Comparison of ENCODE assay signal across 8 cellular contexts in genomic region chr17:5439446-5439764, GRCh38. TPM values are rescaled to one million over a fixed set of nuclear protein-coding genes. Genes with fewer than 3 reads are reported as not detected.
DNase-seq lines count a peak whose midpoint lies in the region; ATAC-seq and TF ChIP-seq lines count a peak whose summit lies in the region.

No MANE protein-coding gene starts in this region.

- peak overlapping the region; percentile 85 for H3K27ac Mint-ChIP-seq in activated CD4-positive, alpha-beta memory T cell treated with anti-CD3 and anti-CD28 coated beads, Interleukin-2, amount 10 ng/mL, durations not matched to agents 7 days and 5 days
- H3K27ac Mint-ChIP-seq in immature natural killer cell, result peak overlapping the region; percentile 87 to 93 (median 90)

- no peaks in the 10 kb centered on the region for H3K9me2 ChIP-seq in SK-N-SH

- no peak for DNase-seq in SK-N-SH
- DNase-seq in activated CD4-positive, alpha-beta memory T cell treated with anti-CD3 and anti-CD28 coated beads, Interleukin-2, amount 10 ng/mL, durations not matched to agents 7 days and 5 days, result no peak
- no peak for DNase-seq in immature natural killer cell
- DNase-seq in substantia nigra (lab: John Stamatoyannopoulos, UW), result no peak
- DNase-seq in GM19238 (ENCODE audit: insufficient read length, low spot score), result no peak
- no peak for DNase-seq in NCI-H2107 (lab: John Stamatoyannopoulos, UW)
- DNase-seq in EL, result no peak

- no peaks in the 10 kb centered on the region for H4K20me1 ChIP-seq in SK-N-SH (ENCODE audit: insufficient read depth)

- POLR2A ChIA-PET in SK-N-SH (lab: Yijun Ruan, JAX), result interaction anchor here (1.0 to 1.3 kb wide), 4 partner anchors 9 to 29 kb away, joined by 3 to 7 read pairs (median 4); partner anchors contain the start of genes DHX33, NUP88 and RPAIN
- POLR2A ChIA-PET in activated CD4-positive, alpha-beta memory T cell treated with anti-CD3 and anti-CD28 coated beads, Interleukin-2, amount 10 ng/mL, durations not matched to agents 7 days and 5 days (lab: Charles Lee), result interaction anchor here (0.6 to 6.6 kb wide), 17 partner anchors 9 to 988 kb away, joined by 3 to 77 read pairs (median 4); partner anchors contain the start of genes DERL2, DHX33, MIS12 and NUP88

- ATAC-seq in SK-N-SH treated with all-trans-retinoic acid at 6 μM for 48 hours, result no peak

- H3K27ac ChIP-seq in SK-N-SH (ENCODE audit: low read depth in 2 of 2, low read length in 1 of 2) (peak overlapping the region; percentile 44 to 80; a peak in 3 of 4 replicates), substantia nigra (ENCODE audit: low read depth, low read length, poor library complexity, severe bottlenecking) (peak overlapping the region; percentile 93)

- H3F3A ChIP-seq in SK-N-SH (replicated peaks; ENCODE audit: insufficient read depth), result peaks cover 19% of the 10 kb centered on the region

- TF ChIP-seq CTCF in SK-N-SH (IDR thresholded peaks at IDR 0.05), result no peak

- 12% methylated on average over 1 of the region's 1 CpG for WGBS in SK-N-SH (ENCODE audit: low lambda C conversion rate)

- peak overlapping the region; percentile 85 to 94; a peak in 3 of 4 replicates for H3K4me3 ChIP-seq in SK-N-SH (ENCODE audit: low read depth in 2 of 2, low read length in 1 of 2)

- H3K27me3 Mint-ChIP-seq in activated CD4-positive, alpha-beta memory T cell treated with anti-CD3 and anti-CD28 coated beads, Interleukin-2, amount 10 ng/mL, durations not matched to agents 7 days and 5 days, result no peaks in the 10 kb centered on the region
- H3K27me3 Mint-ChIP-seq in immature natural killer cell (ENCODE audit: low read depth in 3 of 3), result peaks cover 0 to 4% (median 3%) of the 10 kb centered on the region in 3 donors

- no peak for TF ChIP-seq EP300 in SK-N-SH (IDR thresholded peaks at IDR 0.05; ENCODE audit: borderline replicate concordance in 1 of 2, low read depth in 1 of 2, low read length in 1 of 2)

- no peak overlapping the region for H3K9ac ChIP-seq in SK-N-SH

- peaks cover 42% of the 10 kb centered on the region for H3K4me1 Mint-ChIP-seq in activated CD4-positive, alpha-beta memory T cell treated with anti-CD3 and anti-CD28 coated beads, Interleukin-2, amount 10 ng/mL, durations not matched to agents 7 days and 5 days
- peaks cover 31 to 37% of the 10 kb centered on the region in 2 donors for H3K4me1 Mint-ChIP-seq in immature natural killer cell

- peak overlapping the region; percentile 72 for H3K4me3 Mint-ChIP-seq in activated CD4-positive, alpha-beta memory T cell treated with anti-CD3 and anti-CD28 coated beads, Interleukin-2, amount 10 ng/mL, durations not matched to agents 7 days and 5 days
- peak overlapping the region; percentile 80 to 93 (median 87) for H3K4me3 Mint-ChIP-seq in immature natural killer cell

- peak overlapping the region; percentile 51; the same call in 1 of the 2 replicates for H2AFZ ChIP-seq in SK-N-SH (ENCODE audit: low read depth)

- H3K79me2 ChIP-seq in SK-N-SH (ENCODE audit: insufficient read depth), result peaks cover 44% of the 10 kb centered on the region

- CTCF ChIA-PET in SK-N-SH (lab: Yijun Ruan, JAX), result interaction anchor here (0.6 to 5.5 kb wide), 40 partner anchors 10 to 315 kb away, joined by 3 to 84 read pairs (median 5); partner anchors contain the start of genes DHX33, MIS12, NUP88 and RPAIN
- CTCF ChIA-PET in activated CD4-positive, alpha-beta memory T cell treated with anti-CD3 and anti-CD28 coated beads, Interleukin-2, amount 10 ng/mL, durations not matched to agents 7 days and 5 days (lab: Charles Lee), result interaction anchor here (0.7 to 4.7 kb wide), 28 partner anchors 9 to 1316 kb away, joined by 3 to 37 read pairs (median 5); partner anchors contain the start of genes DERL2, DHX33, MIS12 and NUP88

- H3K27me3 ChIP-seq in SK-N-SH (ENCODE audit: insufficient read depth), result no peaks in the 10 kb centered on the region

- peaks cover 0 to 21% of the 10 kb centered on the region in 2 experiments; a peak in 3 of 4 replicates for H3K4me1 ChIP-seq in SK-N-SH (ENCODE audit: control insufficient read depth in 1 of 2, insufficient read depth in 2 of 2, low read depth in 1 of 2, low read length in 1 of 2)

- TF ChIP-seq RAD21 in SK-N-SH (IDR thresholded peaks at IDR 0.05; ENCODE audit: low read length), result no peak

- no peaks in the 10 kb centered on the region for H3K9me3 Mint-ChIP-seq in activated CD4-positive, alpha-beta memory T cell treated with anti-CD3 and anti-CD28 coated beads, Interleukin-2, amount 10 ng/mL, durations not matched to agents 7 days and 5 days
- H3K9me3 Mint-ChIP-seq in immature natural killer cell, result no peaks in the 10 kb centered on the region

- H3K4me2 ChIP-seq in SK-N-SH, result peak overlapping the region; percentile 68

- H3K9me3 ChIP-seq in SK-N-SH, result no peaks in the 10 kb centered on the region

- peaks cover 40 to 48% of the 10 kb centered on the region in 2 experiments for H3K36me3 ChIP-seq in SK-N-SH (replicated peaks in 1 of 2; ENCODE audit: control insufficient read depth in 1 of 2, insufficient read depth in 2 of 2, low read length in 1 of 2)

- H3K36me3 Mint-ChIP-seq in activated CD4-positive, alpha-beta memory T cell treated with anti-CD3 and anti-CD28 coated beads, Interleukin-2, amount 10 ng/mL, durations not matched to agents 7 days and 5 days (ENCODE audit: low read depth), result peaks cover 39% of the 10 kb centered on the region
- H3K36me3 Mint-ChIP-seq in immature natural killer cell, result peaks cover 0 to 7% (median 4%) of the 10 kb centered on the region in 3 donors

TF ChIP-seq in SK-N-SH, 30 proteins besides CTCF, POLR2A, EP300 and RAD21 (continues in another document):
- TF ChIP-seq EZH2phosphoT487 (IDR thresholded peaks at IDR 0.05; ENCODE audit: borderline replicate concordance, low read depth) (no peak), YY1 (IDR thresholded peaks at IDR 0.05; ENCODE audit: low read depth) (no peak), TEAD4 (IDR thresholded peaks at IDR 0.05; ENCODE audit: borderline replicate concordance, insufficient read depth) (no peak), TAF1 (IDR thresholded peaks at IDR 0.05; ENCODE audit: borderline replicate concordance, low read depth, low read length) (no peak), USF1 (IDR thresholded peaks at IDR 0.05; ENCODE audit: borderline replicate concordance, low read depth) (no peak)

TF ChIP-seq in SK-N-SH treated with all-trans-retinoic acid at 6 μM for 48 hours, 23 proteins besides CTCF, POLR2A, EP300 and RAD21:
- TF ChIP-seq CREB5 (CRISPR knock-in tag; IDR thresholded peaks at IDR 0.05; ENCODE audit: low read depth) (no peak), BACH2 (CRISPR knock-in tag; IDR thresholded peaks at IDR 0.05; ENCODE audit: borderline replicate concordance) (no peak)

RNA-seq across cellular contexts. Expression of gene C1QBP, which starts 0.5 kb away (rescaled TPM):
- 269 and 277 TPM in 2 replicates for polyA plus RNA-seq in SK-N-SH (2012; rRNA removed)
- 404 and 546 TPM in 2 replicates for polyA plus RNA-seq in SK-N-SH (2012; cell fraction: cytosol; rRNA removed)
- polyA plus RNA-seq in SK-N-SH (2012; cell fraction: nucleus; rRNA removed), result 115 and 147 TPM in 2 replicates
- 100 to 1,000 TPM; 123 TPM for total RNA-seq in activated CD4-positive, alpha-beta memory T cell treated with anti-CD3 and anti-CD28 coated beads, Interleukin-2, amount 10 ng/mL, durations not matched to agents 7 days and 5 days
- 100 to 1,000 TPM; 187 to 305 (median 226) TPM for polyA plus RNA-seq in immature natural killer cell

RNA-seq across cellular contexts. Expression of gene RPAIN, which starts 19.4 kb away (rescaled TPM):
- 75.5 and 89.6 TPM in 2 replicates for polyA plus RNA-seq in SK-N-SH (2012; rRNA removed)
- 96.7 and 106 TPM in 2 replicates for polyA plus RNA-seq in SK-N-SH (2012; cell fraction: cytosol; rRNA removed)
- 58.4 and 108 TPM in 2 replicates for polyA plus RNA-seq in SK-N-SH (2012; cell fraction: nucleus; rRNA removed)
- total RNA-seq in activated CD4-positive, alpha-beta memory T cell treated with anti-CD3 and anti-CD28 coated beads, Interleukin-2, amount 10 ng/mL, durations not matched to agents 7 days and 5 days, result 10 to 100 TPM; 49.5 to 52.2 TPM
- polyA plus RNA-seq in immature natural killer cell, result 10 to 100 TPM; 21.4 to 32.7 (median 22.5) TPM

RNA-seq across cellular contexts. Expression of gene NUP88, which starts 19.9 kb away (rescaled TPM):
- polyA plus RNA-seq in SK-N-SH (2012; rRNA removed) (54.1 and 62.4 TPM in 2 replicates), immature natural killer cell (10 to 100 TPM; 73.7 to 93.1 (median 77.7) TPM)
- polyA plus RNA-seq in SK-N-SH (2012; cell fraction: cytosol; rRNA removed), result 54.8 and 59.8 TPM in 2 replicates
- polyA plus RNA-seq in SK-N-SH (2012; cell fraction: nucleus; rRNA removed), result 45.2 and 62.2 TPM in 2 replicates
- 10 to 100 TPM; 80.6 to 85.9 TPM for total RNA-seq in activated CD4-positive, alpha-beta memory T cell treated with anti-CD3 and anti-CD28 coated beads, Interleukin-2, amount 10 ng/mL, durations not matched to agents 7 days and 5 days

RNA-seq across cellular contexts. Expression of gene DHX33, which starts 29.4 kb away (rescaled TPM):
- 12.9 and 15.5 TPM in 2 replicates for polyA plus RNA-seq in SK-N-SH (2012; rRNA removed)
- polyA plus RNA-seq in SK-N-SH (2012; cell fraction: cytosol; rRNA removed), result 11.6 and 13.0 TPM in 2 replicates
- 23.1 and 27.2 TPM in 2 replicates for polyA plus RNA-seq in SK-N-SH (2012; cell fraction: nucleus; rRNA removed)
- total RNA-seq in activated CD4-positive, alpha-beta memory T cell treated with anti-CD3 and anti-CD28 coated beads, Interleukin-2, amount 10 ng/mL, durations not matched to agents 7 days and 5 days, result 10 to 100 TPM; 15.0 to 16.3 TPM
- polyA plus RNA-seq in immature natural killer cell, result 1 to 10 TPM in 1 of 3 donors, under 1 TPM in 2; 0.15 to 1.4 (median 0.81) TPM

RNA-seq across cellular contexts. Expression of gene DERL2, which starts 46.6 kb away (rescaled TPM):
- polyA plus RNA-seq in SK-N-SH (2012; rRNA removed) (42.5 and 58.8 TPM in 2 replicates), immature natural killer cell (100 to 1,000 TPM; 101 to 111 (median 108) TPM)
- polyA plus RNA-seq in SK-N-SH (2012; cell fraction: cytosol; rRNA removed), result 50.2 and 50.8 TPM in 2 replicates
- 55.5 and 70.0 TPM in 2 replicates for polyA plus RNA-seq in SK-N-SH (2012; cell fraction: nucleus; rRNA removed)
- total RNA-seq in activated CD4-positive, alpha-beta memory T cell treated with anti-CD3 and anti-CD28 coated beads, Interleukin-2, amount 10 ng/mL, durations not matched to agents 7 days and 5 days, result 10 to 100 TPM; 76.6 to 76.8 TPM
